Comparison of ENCODE assay signal across 9 cellular contexts in the genomic region with DNA sequence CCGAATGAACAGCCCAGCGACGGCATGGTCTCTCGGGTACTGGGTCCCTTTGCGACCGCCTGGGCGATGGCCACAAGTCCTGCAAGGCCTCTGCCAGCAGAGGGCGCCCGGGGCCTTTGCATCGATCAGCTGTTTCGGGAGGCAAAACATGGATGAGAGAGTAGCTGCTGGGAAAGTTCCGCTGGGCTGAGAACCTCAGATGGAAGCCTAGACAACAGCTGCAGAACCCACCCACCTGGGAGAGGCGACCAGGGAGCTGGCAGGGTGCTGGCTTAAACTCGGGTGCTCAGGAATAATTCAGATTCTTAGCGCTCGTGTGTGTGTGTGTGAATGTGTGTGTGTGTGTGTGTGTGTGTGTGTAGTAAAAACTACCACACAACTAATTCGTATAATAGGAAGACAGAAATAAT. TPM values are rescaled to one million over a fixed set of nuclear protein-coding genes. Genes with fewer than 3 reads are reported as not detected.
DNase-seq lines count a peak whose midpoint lies in the region; ATAC-seq and TF ChIP-seq lines count a peak whose summit lies in the region.
"Had no signal": no experiment of that assay in that cellular context is flagged by ENCODE, and none has a peak within 500 bp of the region (broad histone marks: within the 10 kb centered on the region; RNA-seq: fewer than 3 reads in every experiment).

No MANE protein-coding gene starts in this region.

- peaks cover 47% of the 10 kb centered on the region for H3K27me3 Mint-ChIP-seq in chondrocyte (ENCODE audit: low read depth)

- H3K4me3 Mint-ChIP-seq in chondrocyte (ENCODE audit: unreplicated experiment), result peak overlapping the region; percentile 52

- no peaks in the 10 kb centered on the region for H3K9me3 Mint-ChIP-seq in chondrocyte (ENCODE audit: low read depth)

- no peak overlapping the region for H3K27ac ChIP-seq in left lung
- H3K27ac ChIP-seq: BLaER1 treated with 17β-estradiol and CSF1 and Interleukin-3, amounts not matched to agents 10 nM and 100 nM had no signal

- H3K4me1 ChIP-seq in left lung, result no peaks in the 10 kb centered on the region

- intact Hi-C loops in left lung (cut with DNase I), result loop anchor here in 1 of 2 donors (5.0 kb wide), 1 partner anchor 120 kb away; no protein-coding TSS in a partner anchor

- no peak overlapping the region for H3K4me3 ChIP-seq in WI38 (ENCODE audit: low read depth, low read length)
- no peak overlapping the region for H3K4me3 ChIP-seq in left lung
- H3K4me3 ChIP-seq: BLaER1 treated with 17β-estradiol and CSF1 and Interleukin-3, amounts not matched to agents 10 nM and 100 nM had no signal

- H3K36me3 Mint-ChIP-seq in chondrocyte (ENCODE audit: low read depth), result no peaks in the 10 kb centered on the region

- H3K4me1 Mint-ChIP-seq in chondrocyte (ENCODE audit: low read depth), result peaks cover 6% of the 10 kb centered on the region

- no peaks in the 10 kb centered on the region for H3K27me3 ChIP-seq in left lung
- H3K27me3 ChIP-seq: BLaER1 treated with 17β-estradiol and CSF1 and Interleukin-3, amounts not matched to agents 10 nM and 100 nM had no signal

- DNase-seq in NK-92 treated with Interleukin-12 subunit alpha and Interleukin-12 subunit beta, amount 100 ng/mL, for 24 hours (lab: John Stamatoyannopoulos, UW), result peak; percentile 12
- no peak for DNase-seq in NK-92 (lab: John Stamatoyannopoulos, UW; ENCODE audit: unreplicated experiment)
- peak; percentile 89 for DNase-seq in NCI-H2227 (lab: John Stamatoyannopoulos, UW; ENCODE audit: unreplicated experiment)
- peak; percentile 96 for DNase-seq in chondrocyte (ENCODE audit: low spot score)
- peak; percentile 74 to 92 for DNase-seq in left lung
- peak; percentile 61 to 68 for DNase-seq in stimulated activated CD4-positive, alpha-beta T cell treated with anti-CD3 and anti-CD28 coated beads, Interleukin-4, amount 100 ng/mL, for 48 hours (ENCODE audit: low read depth in 2 of 2)

- no peaks in the 10 kb centered on the region for H3K36me3 ChIP-seq in left lung
- H3K36me3 ChIP-seq: BLaER1 treated with 17β-estradiol and CSF1 and Interleukin-3, amounts not matched to agents 10 nM and 100 nM had no signal

- H3K27ac Mint-ChIP-seq in chondrocyte (ENCODE audit: unreplicated experiment), result no peak overlapping the region

- TF ChIP-seq CTCF in WI38 (IDR thresholded peaks at IDR 0.05; ENCODE audit: low read depth, low read length) (peak; percentile 98), chondrocyte (IDR thresholded peaks at IDR 0.05) (peak; percentile 93), left lung (IDR thresholded peaks at IDR 0.05) (peak; percentile 80 to 82)

- ATAC-seq in HG03135 (IDR thresholded peaks at IDR 0.05; ENCODE audit: unreplicated experiment) (peak; percentile 60), left lung (peak; percentile 94)

- no peaks in the 10 kb centered on the region for H3K9me3 ChIP-seq in left lung
- H3K9me3 ChIP-seq: BLaER1 treated with 17β-estradiol and CSF1 and Interleukin-3, amounts not matched to agents 10 nM and 100 nM had no signal

RNA-seq across cellular contexts. Expression of gene TRIM32, which starts 50.0 kb away (rescaled TPM):
- total RNA-seq in chondrocyte, result 35.1 to 41.9 TPM (median 40.1 TPM) in 3 replicates
- total RNA-seq in left lung, result 10 to 100 TPM; 17.3 to 22.9 TPM
